4 cellular contexts compared by ENCODE assay signal in genomic region chr18:9857479-9857998, GRCh38. TPM values are rescaled to one million over a fixed set of nuclear protein-coding genes. Genes with fewer than 3 reads are reported as not detected.
"Had no signal": no experiment of that assay in that cellular context is flagged by ENCODE, and none has a peak within 500 bp of the region (broad histone marks: within the 10 kb centered on the region; RNA-seq: fewer than 3 reads in every experiment).

No MANE protein-coding gene starts in this region.

RNA-seq across cellular contexts. Expression of gene TXNDC2, which starts 28.2 kb away (rescaled TPM):
- total RNA-seq: GM23248, GM23338, H7 had no signal
- polyA plus RNA-seq: GM23248, H1 had no signal
